ENCODE assay signal across 1 cellular context in genomic region chr16:29972500-29972899, GRCh38.
TF ChIP-seq lines count a peak whose summit lies in the region.

No MANE protein-coding gene starts in this region.

TF ChIP-seq in K562, 482 proteins besides CTCF, POLR2A, EP300 and RAD21:
- no peak for TF ChIP-seq ZNF766 (CRISPR knock-in tag; conservative IDR thresholded peaks at IDR 0.05)
- TF ChIP-seq SMARCA5 (IDR thresholded peaks at IDR 0.05), result no peak
- TF ChIP-seq GMEB1 (CRISPR knock-in tag; IDR thresholded peaks at IDR 0.05), result no peak
- no peak for TF ChIP-seq KLF16 (IDR thresholded peaks at IDR 0.05)
- TF ChIP-seq TARDBP (IDR thresholded peaks at IDR 0.05), result no peak
- no peak for TF ChIP-seq NCOA1 (IDR thresholded peaks at IDR 0.05; ENCODE audit: low read depth)
- no peak for TF ChIP-seq ADNP (tag; IDR thresholded peaks at IDR 0.05)
- TF ChIP-seq POU5F1 (IDR thresholded peaks at IDR 0.05; ENCODE audit: borderline replicate concordance, low read depth, low read length, partially characterized antibody), result no peak
- TF ChIP-seq CREM (IDR thresholded peaks at IDR 0.05; ENCODE audit: low read depth), result no peak
- no peak for TF ChIP-seq PHF21A (IDR thresholded peaks at IDR 0.05; ENCODE audit: borderline replicate concordance, low read depth)
- TF ChIP-seq ATF4 (CRISPR knock-in tag; IDR thresholded peaks at IDR 0.05), result no peak
